ENCODE assay signal across 31 cellular contexts in genomic region chr15:79240036-79240435, GRCh38. TPM values are rescaled to one million over a fixed set of nuclear protein-coding genes. Genes with fewer than 3 reads are reported as not detected.
"Had no signal": no experiment of that assay in that cellular context is flagged by ENCODE, and none has a peak within 500 bp of the region (broad histone marks: within the 10 kb centered on the region; RNA-seq: fewer than 3 reads in every experiment).

No MANE protein-coding gene starts in this region.

- H3K36me3 Mint-ChIP-seq: stimulated activated effector memory CD8-positive, alpha-beta T cell treated with anti-CD3 and anti-CD28 coated beads, Interleukin-12 subunit alpha, Interleukin-12 subunit beta, amount 100 ng/mL, for 72 hours; stimulated activated memory B cell treated with anti-CD40 and anti-IgM and Interleukin-4, amounts not matched to agents 10 μg/mL and 1 μg/mL and 100 μg/mL, for 72 hours; stimulated activated naive B cell treated with anti-CD40 and anti-IgM and Interleukin-4, amounts not matched to agents 10 μg/mL and 1 μg/mL and 100 μg/mL, for 72 hours; type B pancreatic cell had no signal

- H3K4me3 ChIP-seq: stomach, suprapubic skin, testis, thoracic aorta, thyroid gland, tibial artery, tibial nerve, transverse colon, upper lobe of left lung, upper lobe of right lung, uterus, vagina had no signal

- H3K9me3 Mint-ChIP-seq: stimulated activated effector memory CD8-positive, alpha-beta T cell treated with anti-CD3 and anti-CD28 coated beads, Interleukin-12 subunit alpha, Interleukin-12 subunit beta, amount 100 ng/mL, for 72 hours; stimulated activated memory B cell treated with anti-CD40 and anti-IgM and Interleukin-4, amounts not matched to agents 10 μg/mL and 1 μg/mL and 100 μg/mL, for 72 hours; stimulated activated naive CD8-positive, alpha-beta T cell treated with anti-CD3 and anti-CD28 coated beads, Interleukin-15, amount 100 ng/mL, for 72 hours; stimulated activated naive CD8-positive, alpha-beta T cell treated with anti-CD3 and anti-CD28 coated beads, Interleukin-15, Interleukin-2, amounts not matched to agents 100 ng/mL and 50 ng/mL, for 24 hours; type B pancreatic cell had no signal

- DNase-seq: stimulated activated CD4-positive, alpha-beta T cell treated with anti-CD3 and anti-CD28 coated beads, Interleukin-2, amount 100 ng/mL, for 48 hours; stimulated activated CD4-positive, alpha-beta T cell treated with anti-CD3 and anti-CD28 coated beads, Interleukin-4, amount 100 ng/mL, for 1 hour; stimulated activated CD4-positive, alpha-beta T cell treated with anti-CD3 and anti-CD28 coated beads, Interleukin-4, amount 100 ng/mL, for 24 hours; stimulated activated CD4-positive, alpha-beta T cell treated with anti-CD3 and anti-CD28 coated beads, Interleukin-4, amount 100 ng/mL, for 4 hours; stimulated activated CD8-positive, alpha-beta memory T cell treated with anti-CD3 and anti-CD28 coated beads, Interleukin-4, amount 100 ng/mL, for 48 hours; stimulated activated naive B cell treated with anti-CD40 and anti-IgM and Interleukin-4, amounts not matched to agents 10 μg/mL and 1 μg/mL and 100 μg/mL, for 72 hours; stimulated activated naive CD4-positive, alpha-beta T cell; stimulated activated naive CD4-positive, alpha-beta T cell treated with Interleukin-2 at 50 U/mL for 16 hours; stimulated activated naive CD8-positive, alpha-beta T cell treated with anti-CD3 and anti-CD28 coated beads, Interleukin-15, amount 100 ng/mL, for 72 hours; stimulated activated naive CD8-positive, alpha-beta T cell treated with anti-CD3 and anti-CD28 coated beads, Interleukin-15, Interleukin-2, amounts not matched to agents 100 U/mL and 50 U/mL, for 24 hours; stomach; substantia nigra; testis; thyroid gland; tibial artery; transverse colon; trophoblast cell; upper lobe of left lung; upper lobe of right lung; uterus had no signal

- H3K36me3 ChIP-seq: stomach, suprapubic skin, thoracic aorta, thyroid gland, tibial artery, tibial nerve, transverse colon, upper lobe of left lung, upper lobe of right lung, uterus, vagina had no signal

- H3K4me1 Mint-ChIP-seq: stimulated activated effector memory CD8-positive, alpha-beta T cell treated with anti-CD3 and anti-CD28 coated beads, Interleukin-12 subunit alpha, Interleukin-12 subunit beta, amount 100 ng/mL, for 72 hours; stimulated activated memory B cell treated with anti-CD40 and anti-IgM and Interleukin-4, amounts not matched to agents 10 μg/mL and 1 μg/mL and 100 μg/mL, for 72 hours; stimulated activated naive B cell treated with anti-CD40 and anti-IgM and Interleukin-4, amounts not matched to agents 10 μg/mL and 1 μg/mL and 100 μg/mL, for 72 hours; stimulated activated naive CD8-positive, alpha-beta T cell treated with anti-CD3 and anti-CD28 coated beads, Interleukin-15, amount 100 ng/mL, for 72 hours had no signal

- ATAC-seq: stimulated activated effector memory CD8-positive, alpha-beta T cell treated with anti-CD3 and anti-CD28 coated beads, Interleukin-12 subunit alpha, Interleukin-12 subunit beta, amount 100 ng/mL, for 72 hours; stimulated activated memory B cell treated with anti-CD40 and anti-IgM and Interleukin-4, amounts not matched to agents 10 μg/mL and 1 μg/mL and 100 μg/mL, for 72 hours; stimulated activated naive B cell treated with anti-CD40 and anti-IgM and Interleukin-4, amounts not matched to agents 10 μg/mL and 1 μg/mL and 100 μg/mL, for 72 hours; stimulated activated naive CD8-positive, alpha-beta T cell treated with anti-CD3 and anti-CD28 coated beads, Interleukin-15, amount 100 ng/mL, for 72 hours; stimulated activated naive CD8-positive, alpha-beta T cell treated with anti-CD3 and anti-CD28 coated beads, Interleukin-15, Interleukin-2, amounts not matched to agents 100 U/mL and 50 U/mL, for 24 hours; upper lobe of right lung had no signal

- H3K4me1 ChIP-seq: stomach, suprapubic skin, testis, thyroid gland, tibial nerve, transverse colon, upper lobe of left lung, upper lobe of right lung, uterus, vagina had no signal

- H3K27me3 ChIP-seq: testis, thyroid gland, tibial artery, tibial nerve, transverse colon, upper lobe of right lung, uterus, vagina had no signal

- H3K9me3 ChIP-seq: stomach, suprapubic skin, testis, thoracic aorta, thyroid gland, tibial artery, tibial nerve, transverse colon, upper lobe of left lung, upper lobe of right lung, uterus, vagina had no signal

- H3K27ac Mint-ChIP-seq: stimulated activated effector memory CD8-positive, alpha-beta T cell treated with anti-CD3 and anti-CD28 coated beads, Interleukin-12 subunit alpha, Interleukin-12 subunit beta, amount 100 ng/mL, for 72 hours; stimulated activated memory B cell treated with anti-CD40 and anti-IgM and Interleukin-4, amounts not matched to agents 10 μg/mL and 1 μg/mL and 100 μg/mL, for 72 hours; stimulated activated naive B cell treated with anti-CD40 and anti-IgM and Interleukin-4, amounts not matched to agents 10 μg/mL and 1 μg/mL and 100 μg/mL, for 72 hours; stimulated activated naive CD8-positive, alpha-beta T cell treated with anti-CD3 and anti-CD28 coated beads, Interleukin-15, amount 100 ng/mL, for 72 hours; stimulated activated naive CD8-positive, alpha-beta T cell treated with anti-CD3 and anti-CD28 coated beads, Interleukin-15, Interleukin-2, amounts not matched to agents 100 ng/mL and 50 ng/mL, for 24 hours; type B pancreatic cell had no signal

- H3K4me3 Mint-ChIP-seq: stimulated activated effector memory CD8-positive, alpha-beta T cell treated with anti-CD3 and anti-CD28 coated beads, Interleukin-12 subunit alpha, Interleukin-12 subunit beta, amount 100 ng/mL, for 72 hours; stimulated activated memory B cell treated with anti-CD40 and anti-IgM and Interleukin-4, amounts not matched to agents 10 μg/mL and 1 μg/mL and 100 μg/mL, for 72 hours; stimulated activated naive B cell treated with anti-CD40 and anti-IgM and Interleukin-4, amounts not matched to agents 10 μg/mL and 1 μg/mL and 100 μg/mL, for 72 hours; stimulated activated naive CD8-positive, alpha-beta T cell treated with anti-CD3 and anti-CD28 coated beads, Interleukin-15, amount 100 ng/mL, for 72 hours; stimulated activated naive CD8-positive, alpha-beta T cell treated with anti-CD3 and anti-CD28 coated beads, Interleukin-15, Interleukin-2, amounts not matched to agents 100 ng/mL and 50 ng/mL, for 24 hours; type B pancreatic cell had no signal

- H3K27ac ChIP-seq: stomach, suprapubic skin, testis, thoracic aorta, thyroid gland, tibial artery, tibial nerve, transverse colon, upper lobe of left lung, upper lobe of right lung, uterus, vagina had no signal

RNA-seq across cellular contexts. Expression of gene ANKRD34C, which starts 42.5 kb away (rescaled TPM):
- total RNA-seq: stomach, subcutaneous adipose tissue, suprapubic skin, thoracic aorta, tibial nerve, transverse colon, upper lobe of left lung, upper lobe of right lung, ureter, urinary bladder, uterus had no signal
- polyA plus RNA-seq: stomach, urinary bladder had no signal
